ENCODE assay signal across 7 cellular contexts in the genomic region with DNA sequence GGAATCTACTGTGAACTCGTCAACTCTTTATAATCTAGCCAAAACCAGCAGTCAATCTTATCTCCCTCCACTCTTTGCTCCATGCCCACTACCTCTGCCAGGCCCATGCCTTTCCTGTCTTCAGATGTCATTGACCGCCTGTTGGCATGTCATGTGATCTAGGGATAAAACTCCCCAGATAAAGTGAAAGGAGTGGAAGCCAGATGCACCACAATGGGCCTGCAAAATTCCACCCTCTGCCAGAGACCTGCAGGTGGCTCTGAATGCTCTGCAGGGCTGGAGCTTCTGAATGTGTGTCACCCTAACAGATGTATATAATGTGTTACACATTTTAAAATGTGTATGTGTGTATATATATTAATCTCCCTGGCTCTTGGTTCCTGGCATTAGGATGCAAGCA. TPM values are rescaled to one million over a fixed set of nuclear protein-coding genes. Genes with fewer than 3 reads are reported as not detected.
"Had no signal": no experiment of that assay in that cellular context is flagged by ENCODE, and none has a peak within 500 bp of the region (broad histone marks: within the 10 kb centered on the region; RNA-seq: fewer than 3 reads in every experiment).

No MANE protein-coding gene starts in this region.

- H3K27ac Mint-ChIP-seq: H9 had no signal

- H3K9me3 Mint-ChIP-seq: H9 had no signal

- DNase-seq: GM23248, IMR-90 had no signal

- H3K4me3 ChIP-seq: GM23248 had no signal

- H3K27ac ChIP-seq: GM23248 had no signal

- H3K9ac ChIP-seq: GM23248 had no signal

- H2AFZ ChIP-seq: GM23248 had no signal

- H3K4me3 Mint-ChIP-seq: H9 had no signal

- FAIRE-seq: H1, H54, HTR-8/SVneo had no signal

RNA-seq across cellular contexts. Expression of a gene that starts 2.3 kb away (rescaled TPM):
- total RNA-seq: GM23248, H1, H9, HT-29, IMR-90 had no signal
- polyA plus RNA-seq: GM23248, H1, IMR-90 had no signal

RNA-seq across cellular contexts. Expression of a gene that starts 31.8 kb away (rescaled TPM):
- total RNA-seq: GM23248, H1, H9, HT-29, IMR-90 had no signal
- polyA plus RNA-seq: GM23248, H1, IMR-90 had no signal
